Comparison of ENCODE assay signal across 8 cellular contexts in genomic region chr1:155192346-155193274, GRCh38. TPM values are rescaled to one million over a fixed set of nuclear protein-coding genes. Genes with fewer than 3 reads are reported as not detected.
DNase-seq lines count a peak whose midpoint lies in the region; ATAC-seq and TF ChIP-seq lines count a peak whose summit lies in the region.

No MANE protein-coding gene starts in this region.

- POLR2A ChIA-PET in RWPE1 (lab: Yijun Ruan, JAX; ENCODE audit: low non-redundant PET), result interaction anchor here (0.6 kb wide), 1 partner anchor 459 kb away, joined by 3 read pairs; no protein-coding TSS in a partner anchor

- H3K9me3 ChIP-seq in ectodermal cell (ENCODE audit: control insufficient read depth, low read length), result no peaks in the 10 kb centered on the region
- no peaks in the 10 kb centered on the region for H3K9me3 ChIP-seq in mucosa of stomach (ENCODE audit: control insufficient read depth, low read length)

- peak overlapping the region; percentile 94 for H3K4me3 ChIP-seq in ectodermal cell (ENCODE audit: insufficient read depth, low read depth, low read length)
- H3K4me3 ChIP-seq in mucosa of stomach (ENCODE audit: low read length), result peak overlapping the region; percentile 86

- CTCF ChIA-PET in RWPE1 (lab: Yijun Ruan, JAX), result interaction anchor here (0.6 to 2.6 kb wide), 20 partner anchors 8 to 1332 kb away, joined by 3 to 25 read pairs (median 5); partner anchors contain the start of genes KRTCAP2, MTX1 and THBS3

- peak overlapping the region; percentile 93 for H3K9ac ChIP-seq in mucosa of stomach (ENCODE audit: low read length)

- H3K27me3 ChIP-seq in ectodermal cell (ENCODE audit: control insufficient read depth, insufficient read depth, low read length, poor library complexity, severe bottlenecking) (no peaks in the 10 kb centered on the region), mucosa of stomach (ENCODE audit: control insufficient read depth, insufficient read depth, low read length) (no peaks in the 10 kb centered on the region)

- ATAC-seq in HG03095 (IDR thresholded peaks at IDR 0.05; ENCODE audit: unreplicated experiment), result no peak
- ATAC-seq in HG03097 (IDR thresholded peaks at IDR 0.05; ENCODE audit: low FRiP score, unreplicated experiment), result no peak

- TF ChIP-seq CTCF in RWPE1 (conservative IDR thresholded peaks at IDR 0.05; ENCODE audit: low read depth), result no peak

- peak; percentile 29 for DNase-seq in activated effector memory CD4-positive, alpha-beta T cell treated with Interleukin-2 at 50 U/mL for 16 hours
- DNase-seq in activated effector memory CD4-positive, alpha-beta T cell treated with anti-CD3 and anti-CD28 coated beads, Interleukin-2, amount 50 U/mL, for 16 hours, result no peak
- DNase-seq in RWPE1 (ENCODE audit: low spot score) (no peak), ureter (ENCODE audit: low spot score) (peak; percentile 88)

- WGBS in ectodermal cell, 2 experiments, result 28 to 29% methylated on average over 17 of the region's 20 CpGs

- H3K4me1 ChIP-seq in ectodermal cell (ENCODE audit: control insufficient read depth, insufficient read depth, low read length), result peaks cover 21% of the 10 kb centered on the region
- peaks cover 27% of the 10 kb centered on the region for H3K4me1 ChIP-seq in mucosa of stomach (ENCODE audit: control insufficient read depth, insufficient read depth, low read length)

- H3K27ac ChIP-seq in RWPE1 (peak overlapping the region; percentile 99), ectodermal cell (ENCODE audit: insufficient read depth, low read depth, low read length, poor library complexity, severe bottlenecking) (peak overlapping the region; percentile 68)

- H3K36me3 ChIP-seq in ectodermal cell (ENCODE audit: control insufficient read depth, insufficient read depth, low read length) (peaks cover 9% of the 10 kb centered on the region), mucosa of stomach (ENCODE audit: control insufficient read depth, insufficient read depth, low read length) (peaks cover 7% of the 10 kb centered on the region)

RNA-seq across cellular contexts. Expression of gene THBS3, which starts 15.1 kb away (rescaled TPM):
- polyA plus RNA-seq in ectodermal cell (2013, experiment 1 of 4), result 56.6 TPM
- polyA plus RNA-seq in ectodermal cell (2013, experiment 2 of 4), result 55.5 TPM
- polyA plus RNA-seq in ectodermal cell (2013, experiment 3 of 4), result 46.8 TPM
- polyA plus RNA-seq in ectodermal cell (2013, experiment 4 of 4), result 51.5 TPM
- total RNA-seq in ureter, result 54.6 TPM

RNA-seq across cellular contexts. Expression of gene MTX1, which starts 15.9 kb away (rescaled TPM):
- polyA plus RNA-seq in ectodermal cell (2013, experiment 1 of 4), result 43.3 TPM
- polyA plus RNA-seq in ectodermal cell (2013, experiment 2 of 4), result 44.2 TPM
- 32.1 TPM for polyA plus RNA-seq in ectodermal cell (2013, experiment 3 of 4)
- polyA plus RNA-seq in ectodermal cell (2013, experiment 4 of 4), result 36.1 TPM
- 31.6 TPM for total RNA-seq in ureter

RNA-seq across cellular contexts. Expression of gene TRIM46, which starts 19.0 kb away (rescaled TPM):
- polyA plus RNA-seq in ectodermal cell (2013, experiment 1 of 4), result 13.7 TPM
- 15.0 TPM for polyA plus RNA-seq in ectodermal cell (2013, experiment 2 of 4)
- polyA plus RNA-seq in ectodermal cell (2013, experiment 3 of 4), result 10.9 TPM
- polyA plus RNA-seq in ectodermal cell (2013, experiment 4 of 4), result 12.3 TPM
- total RNA-seq in ureter, result 1.6 TPM

RNA-seq across cellular contexts. Expression of gene KRTCAP2, which starts 19.5 kb away (rescaled TPM):
- polyA plus RNA-seq in ectodermal cell (2013, experiment 1 of 4), result 127 TPM
- 122 TPM for polyA plus RNA-seq in ectodermal cell (2013, experiment 2 of 4)
- polyA plus RNA-seq in ectodermal cell (2013, experiment 3 of 4), result 136 TPM
- 141 TPM for polyA plus RNA-seq in ectodermal cell (2013, experiment 4 of 4)
- 293 TPM for total RNA-seq in ureter

RNA-seq across cellular contexts. Expression of gene DPM3, which starts 52.3 kb away (rescaled TPM):
- polyA plus RNA-seq in ectodermal cell (2013, experiment 1 of 4), result 50.7 TPM
- polyA plus RNA-seq in ectodermal cell (2013, experiment 2 of 4), result 43.9 TPM
- 77.0 TPM for polyA plus RNA-seq in ectodermal cell (2013, experiment 3 of 4)
- 83.1 TPM for polyA plus RNA-seq in ectodermal cell (2013, experiment 4 of 4)
- total RNA-seq in ureter, result 75.4 TPM

Comparison
In these comparisons a context has a peak if more than half of its experiments do, and no peak if none do; other contexts are left out.
1. DNase-seq: peak in activated effector memory CD4-positive, alpha-beta T cell treated with Interleukin-2 at 50 U/mL for 16 hours (single experiment) and ureter (single experiment); none in activated effector memory CD4-positive, alpha-beta T cell treated with anti-CD3 and anti-CD28 coated beads, Interleukin-2, amount 50 U/mL, for 16 hours (single experiment) and RWPE1 (single experiment).